Comparison of ENCODE assay signal across 23 cellular contexts in genomic region chr11:98456281-98456680, GRCh38.
"Had no signal": no experiment of that assay in that cellular context is flagged by ENCODE, and none has a peak within 500 bp of the region (broad histone marks: within the 10 kb centered on the region; RNA-seq: fewer than 3 reads in every experiment).

No MANE protein-coding gene starts in this region.

- H3K27me3 Mint-ChIP-seq: IgD-negative memory B cell, T-cell had no signal

- H3K4me3 ChIP-seq: SJSA1, SK-N-MC had no signal

- H3K36me3 ChIP-seq: SJSA1 had no signal

- H3K9me3 ChIP-seq: SJSA1 had no signal

- H3K4me1 Mint-ChIP-seq: IgD-negative memory B cell, T-cell had no signal

- DNase-seq: MV-4-11, NCI-H1048, NCI-H1105, NCI-H1417, NCI-H1436 treated with DMSO at 0.1 percent for 48 hours, NCI-H1694, NCI-H187 treated with DMSO at 0.1 percent for 48 hours, NCI-H2029 treated with DMSO at 0.1 percent for 48 hours, NCI-H2171 treated with DMSO at 0.1 percent for 48 hours, NCI-H524, NCI-H526 treated with DMSO at 0.1 percent for 48 hours, NCI-H748 treated with DMSO at 0.1 percent for 48 hours, Right ventricle myocardium superior, RPMI8226, SIG-M5, SW 1271, T-cell had no signal

- FAIRE-seq: HTR-8/SVneo, RCC 7860 had no signal

- H3K4me3 Mint-ChIP-seq: IgD-negative memory B cell, T-cell had no signal

- H3K4me1 ChIP-seq: SJSA1 had no signal

- H3K27ac ChIP-seq: HL-60, SJSA1, SK-N-MC had no signal

- ATAC-seq: T-cell had no signal

- H3K27ac Mint-ChIP-seq: IgD-negative memory B cell, T-cell had no signal

- H3K27me3 ChIP-seq: SJSA1 had no signal

- H3K36me3 Mint-ChIP-seq: IgD-negative memory B cell, T-cell had no signal
